1 cellular context compared by ENCODE assay signal in the genomic region with DNA sequence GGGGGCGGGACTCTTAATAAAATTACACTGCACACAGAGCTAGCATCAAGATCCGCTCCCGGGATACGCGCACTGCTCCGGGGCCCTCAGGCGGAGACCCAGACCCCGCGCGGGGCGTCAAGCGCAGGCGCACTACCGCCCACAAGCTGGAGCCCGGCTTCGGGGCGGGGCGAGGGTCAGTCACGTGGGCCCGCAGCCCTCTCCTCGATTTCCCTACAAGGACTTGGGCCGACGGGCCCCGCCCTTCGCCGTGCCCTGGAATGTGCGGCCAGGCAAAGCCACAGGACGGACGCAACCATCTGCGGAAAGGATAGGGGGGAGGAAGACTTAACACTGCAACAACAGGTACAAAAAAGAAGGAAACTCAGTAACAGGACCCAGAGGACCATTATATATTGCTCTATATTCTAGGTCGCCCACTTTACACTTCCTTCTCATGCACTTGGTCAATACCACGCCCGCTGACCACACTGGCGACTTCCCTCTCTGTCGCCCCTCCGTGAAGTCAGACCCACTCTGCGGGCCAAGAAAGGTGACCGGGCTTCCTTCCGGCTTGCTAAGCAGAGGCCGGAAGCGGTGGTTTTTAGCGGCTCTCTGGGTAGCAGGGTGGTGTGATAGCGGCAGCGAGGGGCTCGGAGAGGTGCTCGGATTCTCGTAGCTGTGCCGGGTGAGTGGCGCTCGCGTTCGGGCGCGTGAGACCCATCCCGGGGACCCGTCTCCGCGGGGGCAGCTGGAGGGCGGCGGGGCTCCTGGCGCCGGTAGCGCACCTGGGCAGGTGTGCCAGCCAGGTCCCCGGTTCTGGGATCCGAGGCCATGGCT.
A peak's percentile ranks its signal among the peaks of the same experiment; 100 is the strongest.
TF ChIP-seq lines count a peak whose summit lies in the region.

Gene MYL12A (plus strand): TSS at position 559 of the 819 bp plus-strand sequence. CDS start 5,447 bp downstream, outside the sequence.

TF ChIP-seq in HepG2, 621 proteins besides CTCF, POLR2A, EP300 and RAD21 (continued from another document and continues in another):
- TF ChIP-seq THAP9 (CRISPR knock-in tag; IDR thresholded peaks at IDR 0.05; ENCODE audit: borderline replicate concordance) (peak; percentile 64; the same call in 1 of the 2 replicates), NFIC (IDR thresholded peaks at IDR 0.05; ENCODE audit: low read length) (peak; percentile 46; the same call in 1 of the 2 replicates), TARDBP (CRISPR knock-in tag; IDR thresholded peaks at IDR 0.05) (peak; percentile 91), GFI1 (CRISPR knock-in tag; IDR thresholded peaks at IDR 0.05; ENCODE audit: borderline replicate concordance) (no peak), ZNF263 (CRISPR knock-in tag; IDR thresholded peaks at IDR 0.05) (no peak), ZBTB2 (CRISPR knock-in tag; IDR thresholded peaks at IDR 0.05; ENCODE audit: low read depth) (no peak), MIXL1 (CRISPR knock-in tag; IDR thresholded peaks at IDR 0.05) (peak; percentile 59), PRDM4 (CRISPR knock-in tag; IDR thresholded peaks at IDR 0.05; ENCODE audit: borderline replicate concordance) (no peak), ZNF800 (CRISPR knock-in tag; IDR thresholded peaks at IDR 0.05) (no peak; the same call in 1 of the 2 replicates), CREM (IDR thresholded peaks at IDR 0.05) (peak; percentile 58), CREM (CRISPR knock-in tag; IDR thresholded peaks at IDR 0.05) (no peak), GZF1 (CRISPR knock-in tag; IDR thresholded peaks at IDR 0.05) (no peak), THAP11 (CRISPR knock-in tag; IDR thresholded peaks at IDR 0.05) (peak; percentile 87), NPAS2 (CRISPR knock-in tag; IDR thresholded peaks at IDR 0.05; ENCODE audit: borderline replicate concordance) (no peak), TBX2 (CRISPR knock-in tag; IDR thresholded peaks at IDR 0.05; ENCODE audit: borderline replicate concordance) (peak; percentile 71), NR2C2 (CRISPR knock-in tag; IDR thresholded peaks at IDR 0.05; ENCODE audit: borderline replicate concordance) (peak; percentile 70), SP2 (CRISPR knock-in tag; IDR thresholded peaks at IDR 0.05) (peak; percentile 37), ZBTB3 (CRISPR knock-in tag; IDR thresholded peaks at IDR 0.05; ENCODE audit: borderline replicate concordance, low read depth) (no peak), SPEN (CRISPR knock-in tag; IDR thresholded peaks at IDR 0.05; ENCODE audit: low read depth) (no peak; the same call in 1 of the 2 replicates), STAT5B (CRISPR knock-in tag; IDR thresholded peaks at IDR 0.05) (no peak), DRAP1 (CRISPR knock-in tag; IDR thresholded peaks at IDR 0.05) (peak; percentile 88), DDIT3 (CRISPR knock-in tag; IDR thresholded peaks at IDR 0.05) (no peak)
- TF ChIP-seq, protein P1, sequence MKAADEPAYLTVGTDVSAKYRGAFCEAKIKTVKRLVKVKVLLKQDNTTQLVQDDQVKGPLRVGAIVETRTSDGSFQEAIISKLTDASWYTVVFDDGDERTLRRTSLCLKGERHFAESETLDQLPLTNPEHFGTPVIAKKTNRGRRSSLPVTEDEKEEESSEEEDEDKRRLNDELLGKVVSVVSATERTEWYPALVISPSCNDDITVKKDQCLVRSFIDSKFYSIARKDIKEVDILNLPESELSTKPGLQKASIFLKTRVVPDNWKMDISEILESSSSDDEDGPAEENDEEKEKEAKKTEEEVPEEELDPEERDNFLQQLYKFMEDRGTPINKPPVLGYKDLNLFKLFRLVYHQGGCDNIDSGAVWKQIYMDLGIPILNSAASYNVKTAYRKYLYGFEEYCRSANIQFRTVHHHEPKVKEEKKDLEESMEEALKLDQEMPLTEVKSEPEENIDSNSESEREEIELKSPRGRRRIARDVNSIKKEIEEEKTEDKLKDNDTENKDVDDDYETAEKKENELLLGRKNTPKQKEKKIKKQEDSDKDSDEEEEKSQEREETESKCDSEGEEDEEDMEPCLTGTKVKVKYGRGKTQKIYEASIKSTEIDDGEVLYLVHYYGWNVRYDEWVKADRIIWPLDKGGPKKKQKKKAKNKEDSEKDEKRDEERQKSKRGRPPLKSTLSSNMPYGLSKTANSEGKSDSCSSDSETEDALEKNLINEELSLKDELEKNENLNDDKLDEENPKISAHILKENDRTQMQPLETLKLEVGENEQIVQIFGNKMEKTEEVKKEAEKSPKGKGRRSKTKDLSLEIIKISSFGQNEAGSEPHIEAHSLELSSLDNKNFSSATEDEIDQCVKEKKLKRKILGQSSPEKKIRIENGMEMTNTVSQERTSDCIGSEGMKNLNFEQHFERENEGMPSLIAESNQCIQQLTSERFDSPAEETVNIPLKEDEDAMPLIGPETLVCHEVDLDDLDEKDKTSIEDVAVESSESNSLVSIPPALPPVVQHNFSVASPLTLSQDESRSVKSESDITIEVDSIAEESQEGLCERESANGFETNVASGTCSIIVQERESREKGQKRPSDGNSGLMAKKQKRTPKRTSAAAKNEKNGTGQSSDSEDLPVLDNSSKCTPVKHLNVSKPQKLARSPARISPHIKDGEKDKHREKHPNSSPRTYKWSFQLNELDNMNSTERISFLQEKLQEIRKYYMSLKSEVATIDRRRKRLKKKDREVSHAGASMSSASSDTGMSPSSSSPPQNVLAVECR (CRISPR knock-in tag; IDR thresholded peaks at IDR 0.05; ENCODE audit: borderline replicate concordance): peak; percentile 62
- TF ChIP-seq, protein P2, sequence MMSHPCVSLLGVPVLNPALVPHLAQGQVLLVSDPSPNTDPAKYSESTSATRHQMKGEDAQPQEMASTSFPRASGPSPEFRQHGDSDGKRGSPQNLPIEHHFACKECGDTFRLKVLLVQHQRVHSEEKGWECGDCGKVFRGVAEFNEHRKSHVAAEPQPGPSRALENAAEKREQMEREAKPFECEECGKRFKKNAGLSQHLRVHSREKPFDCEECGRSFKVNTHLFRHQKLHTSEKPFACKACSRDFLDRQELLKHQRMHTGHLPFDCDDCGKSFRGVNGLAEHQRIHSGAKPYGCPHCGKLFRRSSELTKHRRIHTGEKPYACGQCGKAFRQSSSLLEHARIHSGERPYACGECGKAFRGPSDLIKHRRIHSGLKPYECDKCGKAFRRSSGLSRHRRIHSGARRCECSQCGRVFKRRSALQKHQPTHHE (CRISPR knock-in tag; IDR thresholded peaks at IDR 0.05; ENCODE audit: borderline replicate concordance): 0 out of 2 replicates have a peak, but pooled peaks have one; percentile 40
- TF ChIP-seq, protein P3, sequence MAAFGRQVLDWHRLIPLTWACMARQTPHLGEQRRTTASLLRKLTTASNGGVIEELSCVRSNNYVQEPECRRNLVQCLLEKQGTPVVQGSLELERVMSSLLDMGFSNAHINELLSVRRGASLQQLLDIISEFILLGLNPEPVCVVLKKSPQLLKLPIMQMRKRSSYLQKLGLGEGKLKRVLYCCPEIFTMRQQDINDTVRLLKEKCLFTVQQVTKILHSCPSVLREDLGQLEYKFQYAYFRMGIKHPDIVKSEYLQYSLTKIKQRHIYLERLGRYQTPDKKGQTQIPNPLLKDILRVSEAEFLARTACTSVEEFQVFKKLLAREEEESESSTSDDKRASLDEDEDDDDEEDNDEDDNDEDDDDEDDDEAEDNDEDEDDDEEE (CRISPR knock-in tag; IDR thresholded peaks at IDR 0.05): no peak
- TF ChIP-seq, protein P4, sequence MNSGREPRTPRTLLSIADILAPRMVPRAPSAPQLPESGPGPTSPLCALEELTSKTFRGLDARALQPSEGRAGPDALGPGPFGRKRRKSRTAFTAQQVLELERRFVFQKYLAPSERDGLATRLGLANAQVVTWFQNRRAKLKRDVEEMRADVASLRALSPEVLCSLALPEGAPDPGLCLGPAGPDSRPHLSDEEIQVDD (CRISPR knock-in tag; IDR thresholded peaks at IDR 0.05; ENCODE audit: borderline replicate concordance): no peak
- TF ChIP-seq, protein P5, sequence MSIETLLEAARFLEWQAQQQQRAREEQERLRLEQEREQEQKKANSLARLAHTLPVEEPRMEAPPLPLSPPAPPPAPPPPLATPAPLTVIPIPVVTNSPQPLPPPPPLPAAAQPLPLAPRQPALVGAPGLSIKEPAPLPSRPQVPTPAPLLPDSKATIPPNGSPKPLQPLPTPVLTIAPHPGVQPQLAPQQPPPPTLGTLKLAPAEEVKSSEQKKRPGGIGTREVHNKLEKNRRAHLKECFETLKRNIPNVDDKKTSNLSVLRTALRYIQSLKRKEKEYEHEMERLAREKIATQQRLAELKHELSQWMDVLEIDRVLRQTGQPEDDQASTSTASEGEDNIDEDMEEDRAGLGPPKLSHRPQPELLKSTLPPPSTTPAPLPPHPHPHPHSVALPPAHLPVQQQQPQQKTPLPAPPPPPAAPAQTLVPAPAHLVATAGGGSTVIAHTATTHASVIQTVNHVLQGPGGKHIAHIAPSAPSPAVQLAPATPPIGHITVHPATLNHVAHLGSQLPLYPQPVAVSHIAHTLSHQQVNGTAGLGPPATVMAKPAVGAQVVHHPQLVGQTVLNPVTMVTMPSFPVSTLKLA (IDR thresholded peaks at IDR 0.05): peak; percentile 63
- TF ChIP-seq, protein P6, sequence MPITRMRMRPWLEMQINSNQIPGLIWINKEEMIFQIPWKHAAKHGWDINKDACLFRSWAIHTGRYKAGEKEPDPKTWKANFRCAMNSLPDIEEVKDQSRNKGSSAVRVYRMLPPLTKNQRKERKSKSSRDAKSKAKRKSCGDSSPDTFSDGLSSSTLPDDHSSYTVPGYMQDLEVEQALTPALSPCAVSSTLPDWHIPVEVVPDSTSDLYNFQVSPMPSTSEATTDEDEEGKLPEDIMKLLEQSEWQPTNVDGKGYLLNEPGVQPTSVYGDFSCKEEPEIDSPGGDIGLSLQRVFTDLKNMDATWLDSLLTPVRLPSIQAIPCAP (CRISPR knock-in tag; IDR thresholded peaks at IDR 0.05; ENCODE audit: low read depth): no peak; the same call in 1 of the 2 replicates
